ENCODE assay signal across 1 cellular context in genomic region chr1:16922885-16923431, GRCh38.
TF ChIP-seq lines count a peak whose summit lies in the region.

No MANE protein-coding gene starts in this region.

TF ChIP-seq in K562, 482 proteins besides CTCF, POLR2A, EP300 and RAD21 (continued from another document and continues in another):
- no peak for TF ChIP-seq STAT5A (IDR thresholded peaks at IDR 0.05; ENCODE audit: borderline replicate concordance, low read length)
- TF ChIP-seq THAP7 (CRISPR knock-in tag; IDR thresholded peaks at IDR 0.05): no peak
- no peak for TF ChIP-seq KAT2B (IDR thresholded peaks at IDR 0.05; ENCODE audit: low read depth, low read length)
- no peak for TF ChIP-seq NEUROD1 (IDR thresholded peaks at IDR 0.05; ENCODE audit: borderline replicate concordance, low read depth, low read length, partially characterized antibody)
- no peak for TF ChIP-seq ZNF592 (IDR thresholded peaks at IDR 0.05)
- TF ChIP-seq RFX1 (IDR thresholded peaks at IDR 0.05): no peak
- TF ChIP-seq ZNF174 (CRISPR knock-in tag; IDR thresholded peaks at IDR 0.05): no peak
- no peak for TF ChIP-seq TCF7L2 (IDR thresholded peaks at IDR 0.05; ENCODE audit: low read depth, low read length)
- TF ChIP-seq KDM5B (IDR thresholded peaks at IDR 0.05; ENCODE audit: insufficient replicate concordance, low read depth, low read length): no peak
- no peak for TF ChIP-seq ZBTB8A (IDR thresholded peaks at IDR 0.05; ENCODE audit: partially characterized antibody)
- TF ChIP-seq ZNF212 (CRISPR knock-in tag; IDR thresholded peaks at IDR 0.05): no peak
- TF ChIP-seq SRSF7 (optimal IDR thresholded peaks at IDR 0.05; ENCODE audit: low read depth, low read length): no peak
- no peak for TF ChIP-seq MECOM (CRISPR knock-in tag; IDR thresholded peaks at IDR 0.05)
- TF ChIP-seq CHD2 (IDR thresholded peaks at IDR 0.05; ENCODE audit: low read depth, low read length): no peak
- no peak for TF ChIP-seq ELK3 (CRISPR knock-in tag; IDR thresholded peaks at IDR 0.05)
- no peak for TF ChIP-seq RB1 (IDR thresholded peaks at IDR 0.05; ENCODE audit: low read depth)
- no peak for TF ChIP-seq ASH1L (IDR thresholded peaks at IDR 0.05; ENCODE audit: borderline replicate concordance, low read depth, partially characterized antibody)
- no peak for TF ChIP-seq RBM14 (IDR thresholded peaks at IDR 0.05; ENCODE audit: borderline replicate concordance, insufficient read depth, low read depth, low read length)
- no peak for TF ChIP-seq KLF10 (CRISPR knock-in tag; IDR thresholded peaks at IDR 0.05)
- TF ChIP-seq DNMT1 (IDR thresholded peaks at IDR 0.05): no peak
- no peak for TF ChIP-seq RNF219 (CRISPR knock-in tag; IDR thresholded peaks at IDR 0.05)
- no peak for TF ChIP-seq ZBTB34 (CRISPR knock-in tag; IDR thresholded peaks at IDR 0.05)
- no peak for TF ChIP-seq YY1 (IDR thresholded peaks at IDR 0.05; ENCODE audit: borderline replicate concordance in 1 of 3, control insufficient read depth in 1 of 3, extremely low read depth in 1 of 3, insufficient read depth in 3 of 3, insufficient read length in 1 of 3, insufficient replicate concordance in 2 of 3, low read depth in 1 of 3, low read length in 2 of 3)
- TF ChIP-seq ELF1 (tag; IDR thresholded peaks at IDR 0.05): 0 out of 2 replicates have a peak, but pooled peaks have one; percentile 49
- no peak for TF ChIP-seq ZNF277 (CRISPR knock-in tag; IDR thresholded peaks at IDR 0.05; ENCODE audit: borderline replicate concordance)
- no peak for TF ChIP-seq TARDBP (IDR thresholded peaks at IDR 0.05)
- TF ChIP-seq CREB3L1 (IDR thresholded peaks at IDR 0.05; ENCODE audit: borderline replicate concordance, low read depth): no peak
- TF ChIP-seq CXXC5 (CRISPR knock-in tag; IDR thresholded peaks at IDR 0.05): no peak
- TF ChIP-seq MEF2A (IDR thresholded peaks at IDR 0.05; ENCODE audit: control insufficient read depth, low read depth, low read length): no peak
- no peak for TF ChIP-seq NR2F6 (CRISPR knock-in tag; IDR thresholded peaks at IDR 0.05)
- no peak for TF ChIP-seq ZNF586 (CRISPR knock-in tag; conservative IDR thresholded peaks at IDR 0.05)
- no peak for TF ChIP-seq ZNF140 (CRISPR knock-in tag; IDR thresholded peaks at IDR 0.05)
- no peak for TF ChIP-seq KLF6 (CRISPR knock-in tag; IDR thresholded peaks at IDR 0.05; ENCODE audit: borderline replicate concordance)
- TF ChIP-seq TCF15 (CRISPR knock-in tag; IDR thresholded peaks at IDR 0.05): no peak
- no peak for TF ChIP-seq MBD2 (IDR thresholded peaks at IDR 0.05; ENCODE audit: borderline replicate concordance, low read depth)
- TF ChIP-seq PATZ1 (CRISPR knock-in tag; IDR thresholded peaks at IDR 0.05; ENCODE audit: borderline replicate concordance): no peak
- no peak for TF ChIP-seq HBP1 (CRISPR knock-in tag; IDR thresholded peaks at IDR 0.05)
- no peak for TF ChIP-seq ZNF77 (CRISPR knock-in tag; IDR thresholded peaks at IDR 0.05)
- no peak for TF ChIP-seq TSHZ1 (CRISPR knock-in tag; IDR thresholded peaks at IDR 0.05)
- TF ChIP-seq HNRNPL (IDR thresholded peaks at IDR 0.05; ENCODE audit: low read depth, low read length): no peak
- no peak for TF ChIP-seq CGGBP1 (CRISPR knock-in tag; IDR thresholded peaks at IDR 0.05)
- TF ChIP-seq HDAC2 (IDR thresholded peaks at IDR 0.05): peak; percentile 97
- no peak for TF ChIP-seq PRMT5 (CRISPR knock-in tag; IDR thresholded peaks at IDR 0.05)
